ENCODE assay signal across 13 cellular contexts in the genomic region with DNA sequence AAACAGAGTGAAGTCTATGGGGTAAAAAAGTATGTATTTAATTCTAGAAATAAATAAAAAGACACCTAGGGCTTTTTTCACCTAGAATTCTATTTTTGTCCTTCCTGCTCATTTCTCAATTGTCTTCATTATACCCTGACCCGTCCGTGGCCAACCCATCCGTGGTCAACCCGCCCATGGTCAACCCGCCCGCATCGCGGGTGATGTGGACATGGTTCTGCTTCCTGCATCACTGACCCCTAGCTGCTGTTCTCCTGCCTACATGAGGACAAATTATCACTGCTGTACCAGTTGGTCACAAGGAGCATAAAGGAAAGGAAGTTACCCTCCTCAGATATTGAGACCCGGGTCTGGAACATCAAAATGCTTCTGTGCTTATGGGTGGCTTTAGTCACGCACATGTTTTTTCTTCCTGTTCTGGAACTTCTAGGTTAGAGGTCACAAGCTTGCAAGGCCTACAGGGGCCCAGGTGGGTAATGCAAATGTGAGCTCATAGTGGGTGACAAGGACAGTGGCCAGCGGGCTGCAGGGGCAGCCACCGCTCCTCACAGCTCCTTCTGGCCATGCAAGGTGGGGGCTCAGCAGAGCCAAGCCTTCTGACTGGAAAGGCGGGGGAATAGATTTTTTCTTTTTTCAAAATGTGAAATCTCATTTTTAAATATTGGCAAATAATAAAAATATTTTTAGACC. TPM values are rescaled to one million over a fixed set of nuclear protein-coding genes. Genes with fewer than 3 reads are reported as not detected.
DNase-seq lines count a peak whose midpoint lies in the region; ATAC-seq and TF ChIP-seq lines count a peak whose summit lies in the region.
"Had no signal": no experiment of that assay in that cellular context is flagged by ENCODE, and none has a peak within 500 bp of the region (broad histone marks: within the 10 kb centered on the region; RNA-seq: fewer than 3 reads in every experiment).

No MANE protein-coding gene starts in this region.

- intact Hi-C loops in activated naive CD4-positive, alpha-beta T cell treated with anti-CD3 and anti-CD28 coated beads for 36 hours (cut with micrococcal nuclease): no loop called here
- intact Hi-C loops in tibial artery (cut with DNase I; ENCODE audit: low total_unique reads): no loop called here
- intact Hi-C loops in lower lobe of right lung (cut with DNase I): no loop called here

- H3K36me3 ChIP-seq in tibial artery: peaks cover 5 to 58% (median 27%) of the 10 kb centered on the region in 3 donors
- H3K36me3 ChIP-seq in lower lobe of right lung: peaks cover 68% of the 10 kb centered on the region

- peaks cover 61% of the 10 kb centered on the region for H3K4me1 Mint-ChIP-seq in activated naive CD4-positive, alpha-beta T cell treated with anti-CD3 and anti-CD28 coated beads for 36 hours (ENCODE audit: low read depth)
- H3K4me1 Mint-ChIP-seq in activated CD8-positive, alpha-beta T cell treated with anti-CD3 and anti-CD28 coated beads, Interleukin-2, amount 10 ng/mL, durations not matched to agents 7 days and 5 days (ENCODE audit: low read depth): peaks cover 86% of the 10 kb centered on the region
- H3K4me1 Mint-ChIP-seq in immature natural killer cell: peaks cover 45 to 51% of the 10 kb centered on the region in 2 donors

- no peaks in the 10 kb centered on the region for H3K9me3 Mint-ChIP-seq in activated naive CD4-positive, alpha-beta T cell treated with anti-CD3 and anti-CD28 coated beads for 36 hours
- H3K9me3 Mint-ChIP-seq in activated naive CD4-positive, alpha-beta T cell treated with anti-CD3 and anti-CD28 coated beads, Interleukin-2, amount 50 U/mL, for 72 hours: no peaks in the 10 kb centered on the region
- no peaks in the 10 kb centered on the region for H3K9me3 Mint-ChIP-seq in activated CD8-positive, alpha-beta T cell treated with anti-CD3 and anti-CD28 coated beads, Interleukin-2, amount 10 ng/mL, durations not matched to agents 7 days and 5 days (ENCODE audit: insufficient read depth)
- H3K9me3 Mint-ChIP-seq in immature natural killer cell: no peaks in the 10 kb centered on the region

- TF ChIP-seq CTCF in tibial artery (IDR thresholded peaks at IDR 0.05) (no peak), lower lobe of right lung (IDR thresholded peaks at IDR 0.05) (no peak)

- DNase-seq in activated naive CD4-positive, alpha-beta T cell treated with anti-CD3 and anti-CD28 coated beads for 36 hours: no peak
- DNase-seq in activated naive CD4-positive, alpha-beta T cell treated with anti-CD3 and anti-CD28 coated beads, Interleukin-2, amount 50 U/mL, for 72 hours (ENCODE audit: low spot score in 2 of 2): no peak
- DNase-seq in activated CD8-positive, alpha-beta T cell treated with anti-CD3 and anti-CD28 coated beads, Interleukin-2, amount 10 ng/mL, durations not matched to agents 7 days and 5 days: no peak
- no peak for DNase-seq in immature natural killer cell
- DNase-seq in tibial artery: no peak
- DNase-seq in lower lobe of right lung: no peak
- DNase-seq in stimulated activated naive CD4-positive, alpha-beta T cell (lab: John Stamatoyannopoulos, UW): no peak
- DNase-seq: Calu3, GOT3, NCI-H1436, NCI-H526 treated with DMSO at 0.1 percent for 48 hours had no signal

- CTCF ChIA-PET in activated naive CD4-positive, alpha-beta T cell treated with anti-CD3 and anti-CD28 coated beads for 36 hours (lab: Charles Lee): interaction anchor here (0.8 to 12.5 kb wide), 5 partner anchors 9 to 82 kb away, joined by 3 to 164 read pairs (median 4); partner anchors contain the start of gene CAMK2G
- CTCF ChIA-PET in activated CD8-positive, alpha-beta T cell treated with anti-CD3 and anti-CD28 coated beads, Interleukin-2, amount 10 ng/mL, durations not matched to agents 7 days and 5 days (lab: Charles Lee): interaction anchor here (1.1 to 13.9 kb wide), 7 partner anchors 9 to 98 kb away, joined by 3 to 228 read pairs (median 7); partner anchors contain the start of gene CAMK2G

- H3K4me1 ChIP-seq in tibial artery (peaks cover 6 to 100% (median 84%) of the 10 kb centered on the region in 4 donors), lower lobe of right lung (peaks cover 7% of the 10 kb centered on the region)

- H3K36me3 Mint-ChIP-seq in activated naive CD4-positive, alpha-beta T cell treated with anti-CD3 and anti-CD28 coated beads for 36 hours (ENCODE audit: low read depth): peaks cover 6% of the 10 kb centered on the region
- peaks cover 6 to 13% of the 10 kb centered on the region in 2 donors for H3K36me3 Mint-ChIP-seq in activated naive CD4-positive, alpha-beta T cell treated with anti-CD3 and anti-CD28 coated beads, Interleukin-2, amount 50 U/mL, for 72 hours
- H3K36me3 Mint-ChIP-seq in activated CD8-positive, alpha-beta T cell treated with anti-CD3 and anti-CD28 coated beads, Interleukin-2, amount 10 ng/mL, durations not matched to agents 7 days and 5 days (ENCODE audit: low read depth): peaks cover 73% of the 10 kb centered on the region
- H3K36me3 Mint-ChIP-seq in immature natural killer cell: peaks cover 6 to 52% (median 13%) of the 10 kb centered on the region in 3 donors

- POLR2A ChIA-PET in activated CD8-positive, alpha-beta T cell treated with anti-CD3 and anti-CD28 coated beads, Interleukin-2, amount 10 ng/mL, durations not matched to agents 7 days and 5 days (lab: Charles Lee): interaction anchor here (0.7 to 1.6 kb wide), 5 partner anchors 9 to 49 kb away, joined by 3 to 8 read pairs (median 3); partner anchors contain the start of gene CAMK2G

- H3K27ac Mint-ChIP-seq in activated naive CD4-positive, alpha-beta T cell treated with anti-CD3 and anti-CD28 coated beads for 36 hours: peak overlapping the region; percentile 55
- peak overlapping the region in 1 of 2 donors; percentile 18 for H3K27ac Mint-ChIP-seq in activated naive CD4-positive, alpha-beta T cell treated with anti-CD3 and anti-CD28 coated beads, Interleukin-2, amount 50 U/mL, for 72 hours
- H3K27ac Mint-ChIP-seq in activated CD8-positive, alpha-beta T cell treated with anti-CD3 and anti-CD28 coated beads, Interleukin-2, amount 10 ng/mL, durations not matched to agents 7 days and 5 days: peak overlapping the region; percentile 89
- peak overlapping the region; percentile 26 to 87 (median 64) for H3K27ac Mint-ChIP-seq in immature natural killer cell

- peak overlapping the region; percentile 86 to 88 for H3K27ac ChIP-seq in tibial artery
- H3K27ac ChIP-seq in lower lobe of right lung: no peak overlapping the region
- H3K27ac ChIP-seq: suprapubic skin had no signal

- H3K27me3 Mint-ChIP-seq in activated naive CD4-positive, alpha-beta T cell treated with anti-CD3 and anti-CD28 coated beads for 36 hours (ENCODE audit: low read depth): no peaks in the 10 kb centered on the region
- H3K27me3 Mint-ChIP-seq in activated CD8-positive, alpha-beta T cell treated with anti-CD3 and anti-CD28 coated beads, Interleukin-2, amount 10 ng/mL, durations not matched to agents 7 days and 5 days (ENCODE audit: low read depth): no peaks in the 10 kb centered on the region
- H3K27me3 Mint-ChIP-seq in immature natural killer cell (ENCODE audit: low read depth in 3 of 3): peaks cover 1 to 5% (median 2%) of the 10 kb centered on the region in 3 donors

- H3K27me3 ChIP-seq in tibial artery (no peaks in the 10 kb centered on the region), lower lobe of right lung (ENCODE audit: low read depth) (no peaks in the 10 kb centered on the region)
- H3K27me3 ChIP-seq: suprapubic skin had no signal

- H3K9me3 ChIP-seq in tibial artery (no peaks in the 10 kb centered on the region), lower lobe of right lung (no peaks in the 10 kb centered on the region)
- H3K9me3 ChIP-seq: suprapubic skin had no signal

- ATAC-seq in activated naive CD4-positive, alpha-beta T cell treated with anti-CD3 and anti-CD28 coated beads, Interleukin-2, amount 50 U/mL, for 72 hours: no peak
- ATAC-seq in activated CD8-positive, alpha-beta T cell treated with anti-CD3 and anti-CD28 coated beads, Interleukin-2, amount 10 ng/mL, durations not matched to agents 7 days and 5 days: no peak
- ATAC-seq in lower lobe of right lung (no peak), HG03457 (IDR thresholded peaks at IDR 0.05; ENCODE audit: unreplicated experiment) (no peak)

- H3K4me3 ChIP-seq in tibial artery (no peak overlapping the region), lower lobe of right lung (no peak overlapping the region)
- H3K4me3 ChIP-seq: suprapubic skin had no signal

- H3K4me3 Mint-ChIP-seq in activated naive CD4-positive, alpha-beta T cell treated with anti-CD3 and anti-CD28 coated beads for 36 hours: no peak overlapping the region
- peak overlapping the region; percentile 69 for H3K4me3 Mint-ChIP-seq in activated CD8-positive, alpha-beta T cell treated with anti-CD3 and anti-CD28 coated beads, Interleukin-2, amount 10 ng/mL, durations not matched to agents 7 days and 5 days
- H3K4me3 Mint-ChIP-seq in immature natural killer cell: peak overlapping the region in 4 of 5 donors; percentile 6 to 66 (median 24)

RNA-seq across cellular contexts. Expression of gene CAMK2G, which starts 15.5 kb away (rescaled TPM):
- total RNA-seq in activated naive CD4-positive, alpha-beta T cell treated with anti-CD3 and anti-CD28 coated beads for 36 hours: 10 to 100 TPM; 22.9 to 26.3 TPM
- total RNA-seq in activated naive CD4-positive, alpha-beta T cell treated with anti-CD3 and anti-CD28 coated beads, Interleukin-2, amount 50 U/mL, for 72 hours: 10 to 100 TPM; 26.2 to 39.7 TPM
- 10 to 100 TPM; 43.2 to 48.4 TPM for total RNA-seq in activated CD8-positive, alpha-beta T cell treated with anti-CD3 and anti-CD28 coated beads, Interleukin-2, amount 10 ng/mL, durations not matched to agents 7 days and 5 days
- 1 to 10 TPM; 4.8 to 5.8 (median 5.0) TPM for polyA plus RNA-seq in immature natural killer cell
- total RNA-seq in lower lobe of right lung: 38.4 TPM

RNA-seq across cellular contexts. Expression of gene NDST2, which starts 47.5 kb away (rescaled TPM):
- total RNA-seq in activated naive CD4-positive, alpha-beta T cell treated with anti-CD3 and anti-CD28 coated beads for 36 hours: 100 to 1,000 TPM; 102 to 127 TPM
- 10 to 100 TPM; 66.1 to 76.9 TPM for total RNA-seq in activated naive CD4-positive, alpha-beta T cell treated with anti-CD3 and anti-CD28 coated beads, Interleukin-2, amount 50 U/mL, for 72 hours
- 10 to 100 TPM; 60.7 to 61.1 TPM for total RNA-seq in activated CD8-positive, alpha-beta T cell treated with anti-CD3 and anti-CD28 coated beads, Interleukin-2, amount 10 ng/mL, durations not matched to agents 7 days and 5 days
- polyA plus RNA-seq in immature natural killer cell: 10 to 100 TPM; 10.6 to 29.9 (median 10.7) TPM
- total RNA-seq in lower lobe of right lung: 32.3 TPM

RNA-seq across cellular contexts. Expression of gene PLAU, which starts 52.0 kb away (rescaled TPM):
- under 1 TPM; 0.26 to 0.27 TPM for total RNA-seq in activated naive CD4-positive, alpha-beta T cell treated with anti-CD3 and anti-CD28 coated beads for 36 hours
- under 1 TPM; 0.14 to 0.39 TPM for total RNA-seq in activated naive CD4-positive, alpha-beta T cell treated with anti-CD3 and anti-CD28 coated beads, Interleukin-2, amount 50 U/mL, for 72 hours
- 1 to 10 TPM; 1.1 to 1.6 TPM for total RNA-seq in activated CD8-positive, alpha-beta T cell treated with anti-CD3 and anti-CD28 coated beads, Interleukin-2, amount 10 ng/mL, durations not matched to agents 7 days and 5 days
- polyA plus RNA-seq in immature natural killer cell: under 1 TPM in 1 of 3 donors, not detected in 2; 0.08 TPM
- 29.0 TPM for total RNA-seq in lower lobe of right lung

Comparison
In these comparisons a context has a peak if more than half of its experiments do, and no peak if none do; other contexts are left out.
1. RNA of gene PLAU, which starts 52.0 kb away (total RNA-seq): 29.0 TPM in lower lobe of right lung (single experiment); 1.1 to 1.6 TPM in activated CD8-positive, alpha-beta T cell treated with anti-CD3 and anti-CD28 coated beads, Interleukin-2, amount 10 ng/mL, durations not matched to agents 7 days and 5 days, 0.14 to 0.39 TPM in activated naive CD4-positive, alpha-beta T cell treated with anti-CD3 and anti-CD28 coated beads, Interleukin-2, amount 50 U/mL, for 72 hours and 0.26 to 0.27 TPM in activated naive CD4-positive, alpha-beta T cell treated with anti-CD3 and anti-CD28 coated beads for 36 hours; every median in the first group is over 10 times any median in the second.